Comparison of ENCODE assay signal across 9 cellular contexts in genomic region chr6:26216886-26217713, GRCh38.
DNase-seq lines count a peak whose midpoint lies in the region; ATAC-seq, FAIRE-seq and TF ChIP-seq lines count a peak whose summit lies in the region.
"Had no signal": no experiment of that assay in that cellular context is flagged by ENCODE, and none has a peak within 500 bp of the region (broad histone marks: within the 10 kb centered on the region; RNA-seq: fewer than 3 reads in every experiment).

No MANE protein-coding gene starts in this region.

- H3K27me3 ChIP-seq in BE2C (no peaks in the 10 kb centered on the region), astrocyte (ENCODE audit: insufficient read depth, low read length) (no peaks in the 10 kb centered on the region), smooth muscle cell (ENCODE audit: low read depth) (no peaks in the 10 kb centered on the region)

- under 1% methylated on average over 44 of the region's 44 CpGs for WGBS in smooth muscle cell (ENCODE audit: low lambda C conversion rate)

- no peak for FAIRE-seq in astrocyte (lab: Jason Lieb, UNC)

- H3K36me3 Mint-ChIP-seq in astrocyte (ENCODE audit: low read depth, unreplicated experiment), result no peaks in the 10 kb centered on the region
- H3K36me3 Mint-ChIP-seq: IgD-negative memory B cell had no signal

- peak; percentile 85 for DNase-seq in BE2C
- DNase-seq in Jurkat, Clone E6-1 (ENCODE audit: low read depth, low spot score), result no peak
- peak; percentile 86 for DNase-seq in SW480 (ENCODE audit: low spot score)
- DNase-seq in astrocyte (ENCODE audit: low read depth), result peak; percentile 84
- DNase-seq in smooth muscle cell (lab: John Stamatoyannopoulos, UW; ENCODE audit: unreplicated experiment), result peak; percentile 59
- no peak for DNase-seq in HT-29 (ENCODE audit: low spot score)

- H4K20me1 ChIP-seq in astrocyte (ENCODE audit: insufficient read depth, low read length) (peaks cover 7% of the 10 kb centered on the region), smooth muscle cell (ENCODE audit: low read depth) (no peaks in the 10 kb centered on the region)

- peak; percentile 37 for ATAC-seq in GM19328 (IDR thresholded peaks at IDR 0.05; ENCODE audit: unreplicated experiment)

- H3K36me3 ChIP-seq in BE2C (no peaks in the 10 kb centered on the region), astrocyte (ENCODE audit: insufficient read depth, low read length) (no peaks in the 10 kb centered on the region), smooth muscle cell (ENCODE audit: low read depth) (no peaks in the 10 kb centered on the region)

- no peak overlapping the region for H3K27ac Mint-ChIP-seq in astrocyte (ENCODE audit: unreplicated experiment)
- H3K27ac Mint-ChIP-seq: IgD-negative memory B cell had no signal

- H3K9me3 ChIP-seq in BE2C (no peaks in the 10 kb centered on the region), astrocyte (ENCODE audit: insufficient read depth, low read depth, low read length) (no peaks in the 10 kb centered on the region), smooth muscle cell (replicated peaks; ENCODE audit: low read depth) (no peaks in the 10 kb centered on the region)

- peak overlapping the region; percentile 91 for H3K27ac ChIP-seq in astrocyte (ENCODE audit: low read depth, low read length)
- H3K27ac ChIP-seq in smooth muscle cell (ENCODE audit: low read depth), result peak overlapping the region; percentile 88

- H3F3A ChIP-seq in smooth muscle cell (ENCODE audit: low read depth), result peaks cover 5% of the 10 kb centered on the region

- H3K4me3 ChIP-seq in BE2C (ENCODE audit: low read depth, low read length), result peak overlapping the region; percentile 91
- peak overlapping the region; percentile 49 for H3K4me3 ChIP-seq in Jurkat, Clone E6-1 (ENCODE audit: low read length)
- H3K4me3 ChIP-seq in astrocyte (ENCODE audit: insufficient read depth, low read depth, low read length), result peak overlapping the region; percentile 72
- peak overlapping the region; percentile 60 for H3K4me3 ChIP-seq in iPS-11a (ENCODE audit: low read depth, low read length)
- peak overlapping the region; percentile 59 for H3K4me3 ChIP-seq in smooth muscle cell

- H3K4me2 ChIP-seq in astrocyte (ENCODE audit: low read length) (peak overlapping the region; percentile 84), smooth muscle cell (peak overlapping the region; percentile 93)

- no peaks in the 10 kb centered on the region for H3K79me2 ChIP-seq in astrocyte (ENCODE audit: insufficient read depth, low read length)
- H3K79me2 ChIP-seq in smooth muscle cell (ENCODE audit: low read depth), result no peaks in the 10 kb centered on the region

- H3K4me1 Mint-ChIP-seq in astrocyte (ENCODE audit: low read depth, unreplicated experiment), result no peaks in the 10 kb centered on the region

- no peak for TF ChIP-seq CTCF in BE2C (IDR thresholded peaks at IDR 0.05; ENCODE audit: low read depth, low read length)
- TF ChIP-seq CTCF in astrocyte (IDR thresholded peaks at IDR 0.05; ENCODE audit: insufficient read depth, low read depth, low read length), result peak; percentile 18
- peak; percentile 37 for TF ChIP-seq CTCF in smooth muscle cell (IDR thresholded peaks at IDR 0.05; ENCODE audit: borderline replicate concordance, insufficient read depth, poor library complexity, severe bottlenecking)

- peak overlapping the region; percentile 88 for H3K9ac ChIP-seq in astrocyte (ENCODE audit: low read length)
- H3K9ac ChIP-seq in smooth muscle cell (ENCODE audit: low read depth), result peak overlapping the region; percentile 62

- no peak overlapping the region for H3K4me3 Mint-ChIP-seq in astrocyte (ENCODE audit: unreplicated experiment)
- H3K4me3 Mint-ChIP-seq: IgD-negative memory B cell had no signal

- no peaks in the 10 kb centered on the region for H3K9me3 Mint-ChIP-seq in astrocyte (ENCODE audit: unreplicated experiment)
- H3K9me3 Mint-ChIP-seq: IgD-negative memory B cell had no signal

- peak overlapping the region; percentile 13 for H2AFZ ChIP-seq in astrocyte (ENCODE audit: low read depth, low read length)
- H2AFZ ChIP-seq in smooth muscle cell (ENCODE audit: low read depth), result peak overlapping the region; percentile 29

- H3K4me1 ChIP-seq in BE2C (no peaks in the 10 kb centered on the region), astrocyte (ENCODE audit: insufficient read depth, low read length) (peaks cover 12% of the 10 kb centered on the region), smooth muscle cell (ENCODE audit: low read depth) (peaks cover under 1% of the 10 kb centered on the region)

- H3K27me3 Mint-ChIP-seq in astrocyte (ENCODE audit: low read depth, unreplicated experiment), result no peaks in the 10 kb centered on the region
- H3K27me3 Mint-ChIP-seq: IgD-negative memory B cell had no signal

Comparison
In these comparisons a context has a peak if more than half of its experiments do, and no peak if none do; other contexts are left out.
1. DNase-seq: peak in BE2C (single experiment), SW480 (single experiment), astrocyte (single experiment) and smooth muscle cell (single experiment); none in Jurkat, Clone E6-1 (single experiment) and HT-29 (single experiment).
2. Peak in every context shown above with its lines, with median percentiles within 50 percentile points of each other: H3K4me3 ChIP-seq.